In genomic region chr11:47388697-47389576, GRCh38 we compare ENCODE assay signal across 16 cellular contexts. TPM values are rescaled to one million over a fixed set of nuclear protein-coding genes. Genes with fewer than 3 reads are reported as not detected.
DNase-seq lines count a peak whose midpoint lies in the region; ATAC-seq and TF ChIP-seq lines count a peak whose summit lies in the region.
"Had no signal": no experiment of that assay in that cellular context is flagged by ENCODE, and none has a peak within 500 bp of the region (broad histone marks: within the 10 kb centered on the region; RNA-seq: fewer than 3 reads in every experiment).

No MANE protein-coding gene starts in this region.

- no peak for TF ChIP-seq CTCF in vagina (IDR thresholded peaks at IDR 0.05)

- no peak for ATAC-seq in stimulated activated memory B cell treated with anti-CD40 and anti-IgM and Interleukin-4, amounts not matched to agents 10 μg/mL and 1 μg/mL and 100 μg/mL, for 72 hours
- ATAC-seq: activated naive CD4-positive, alpha-beta T cell treated with anti-CD3 and anti-CD28 coated beads, Interleukin-2, amount 50 U/mL, for 72 hours; gastrocnemius medialis had no signal

- peak overlapping the region; percentile 38 for H3K27ac ChIP-seq in epithelial cell of prostate
- no peak overlapping the region for H3K27ac ChIP-seq in vagina
- H3K27ac ChIP-seq: 22Rv1, gastrocnemius medialis, GM23248, parathyroid adenoma had no signal

- H3K4me1 ChIP-seq in vagina = peaks cover 15% of the 10 kb centered on the region
- H3K4me1 ChIP-seq: parathyroid adenoma had no signal

- POLR2A ChIA-PET in activated CD4-positive, alpha-beta memory T cell treated with anti-CD3 and anti-CD28 coated beads, Interleukin-2, amount 10 ng/mL, durations not matched to agents 7 days and 5 days (lab: Charles Lee) = interaction anchor here (0.6 to 1.4 kb wide), 4 partner anchors 15 to 38 kb away, joined by 3 to 4 read pairs (median 3); partner anchors contain the start of gene PSMC3

- no peak overlapping the region for H3K4me3 ChIP-seq in vagina
- H3K4me3 ChIP-seq: gastrocnemius medialis, GM23248 had no signal

- CTCF ChIA-PET in activated CD4-positive, alpha-beta memory T cell treated with anti-CD3 and anti-CD28 coated beads, Interleukin-2, amount 10 ng/mL, durations not matched to agents 7 days and 5 days (lab: Charles Lee) = interaction anchor here (2.9 kb wide), 1 partner anchor 15 kb away, joined by 16 read pairs; no protein-coding TSS in a partner anchor

- no peaks in the 10 kb centered on the region for H3K9me3 ChIP-seq in vagina
- H3K9me3 ChIP-seq: gastrocnemius medialis had no signal

- no peaks in the 10 kb centered on the region for H3K9me3 Mint-ChIP-seq in T-helper 2 cell treated with Interferon-gamma antibody and Interleukin-4, amounts not matched to agents 5 μg/mL and 100 μg/mL, for 36 hours
- no peaks in the 10 kb centered on the region for H3K9me3 Mint-ChIP-seq in stimulated activated memory B cell treated with anti-CD40 and anti-IgM and Interleukin-4, amounts not matched to agents 10 μg/mL and 1 μg/mL and 100 μg/mL, for 72 hours
- H3K9me3 Mint-ChIP-seq in activated CD4-positive, alpha-beta memory T cell treated with anti-CD3 and anti-CD28 coated beads, Interleukin-2, amount 10 ng/mL, durations not matched to agents 7 days and 5 days = no peaks in the 10 kb centered on the region
- H3K9me3 Mint-ChIP-seq: activated naive CD4-positive, alpha-beta T cell treated with anti-CD3 and anti-CD28 coated beads, Interleukin-2, amount 50 U/mL, for 72 hours had no signal

- H3K36me3 Mint-ChIP-seq in T-helper 2 cell treated with Interferon-gamma antibody and Interleukin-4, amounts not matched to agents 5 μg/mL and 100 μg/mL, for 36 hours (ENCODE audit: low read depth) = no peaks in the 10 kb centered on the region
- no peaks in the 10 kb centered on the region for H3K36me3 Mint-ChIP-seq in stimulated activated memory B cell treated with anti-CD40 and anti-IgM and Interleukin-4, amounts not matched to agents 10 μg/mL and 1 μg/mL and 100 μg/mL, for 72 hours
- H3K36me3 Mint-ChIP-seq in activated CD4-positive, alpha-beta memory T cell treated with anti-CD3 and anti-CD28 coated beads, Interleukin-2, amount 10 ng/mL, durations not matched to agents 7 days and 5 days (ENCODE audit: low read depth) = no peaks in the 10 kb centered on the region
- H3K36me3 Mint-ChIP-seq: activated naive CD4-positive, alpha-beta T cell treated with anti-CD3 and anti-CD28 coated beads, Interleukin-2, amount 50 U/mL, for 72 hours had no signal

- intact Hi-C loops in vagina (cut with DNase I) = no loop called here

- peaks cover 15% of the 10 kb centered on the region for H3K4me1 Mint-ChIP-seq in T-helper 2 cell treated with Interferon-gamma antibody and Interleukin-4, amounts not matched to agents 5 μg/mL and 100 μg/mL, for 36 hours (ENCODE audit: low read depth)
- peaks cover 47% of the 10 kb centered on the region for H3K4me1 Mint-ChIP-seq in stimulated activated memory B cell treated with anti-CD40 and anti-IgM and Interleukin-4, amounts not matched to agents 10 μg/mL and 1 μg/mL and 100 μg/mL, for 72 hours
- H3K4me1 Mint-ChIP-seq in activated CD4-positive, alpha-beta memory T cell treated with anti-CD3 and anti-CD28 coated beads, Interleukin-2, amount 10 ng/mL, durations not matched to agents 7 days and 5 days = peaks cover 27% of the 10 kb centered on the region

- DNase-seq in T-helper 2 cell treated with Interferon-gamma antibody and Interleukin-4, amounts not matched to agents 5 μg/mL and 100 μg/mL, for 36 hours (ENCODE audit: low spot score) = no peak
- DNase-seq in T-helper 2 cell (no peak), epithelial cell of prostate (ENCODE audit: low read depth, low spot score) (peak; percentile 12), vagina (ENCODE audit: extremely low spot score in 2 of 2) (no peak)
- DNase-seq in activated CD4-positive, alpha-beta memory T cell treated with anti-CD3 and anti-CD28 coated beads, Interleukin-2, amount 10 ng/mL, durations not matched to agents 7 days and 5 days = no peak
- DNase-seq: dermis blood vessel endothelial cell; gastrocnemius medialis; GM23248; NCI-H2171 treated with DMSO at 0.1 percent for 48 hours; stimulated activated CD4-positive, alpha-beta T cell treated with anti-CD3 and anti-CD28 coated beads, Interleukin-2, amount 100 ng/mL, for 48 hours; T-helper 9 cell had no signal

- no peaks in the 10 kb centered on the region for H3K36me3 ChIP-seq in vagina
- H3K36me3 ChIP-seq: gastrocnemius medialis had no signal

- no peaks in the 10 kb centered on the region for H3K27me3 ChIP-seq in vagina
- H3K27me3 ChIP-seq: gastrocnemius medialis had no signal

- H3K27ac Mint-ChIP-seq in T-helper 2 cell treated with Interferon-gamma antibody and Interleukin-4, amounts not matched to agents 5 μg/mL and 100 μg/mL, for 36 hours = peak overlapping the region; percentile 34
- H3K27ac Mint-ChIP-seq in stimulated activated memory B cell treated with anti-CD40 and anti-IgM and Interleukin-4, amounts not matched to agents 10 μg/mL and 1 μg/mL and 100 μg/mL, for 72 hours = peak overlapping the region; percentile 98
- H3K27ac Mint-ChIP-seq in activated CD4-positive, alpha-beta memory T cell treated with anti-CD3 and anti-CD28 coated beads, Interleukin-2, amount 10 ng/mL, durations not matched to agents 7 days and 5 days = no peak overlapping the region

- no peak overlapping the region for H3K4me3 Mint-ChIP-seq in T-helper 2 cell treated with Interferon-gamma antibody and Interleukin-4, amounts not matched to agents 5 μg/mL and 100 μg/mL, for 36 hours
- H3K4me3 Mint-ChIP-seq in stimulated activated memory B cell treated with anti-CD40 and anti-IgM and Interleukin-4, amounts not matched to agents 10 μg/mL and 1 μg/mL and 100 μg/mL, for 72 hours = no peak overlapping the region
- H3K4me3 Mint-ChIP-seq in activated CD4-positive, alpha-beta memory T cell treated with anti-CD3 and anti-CD28 coated beads, Interleukin-2, amount 10 ng/mL, durations not matched to agents 7 days and 5 days = no peak overlapping the region

- H3K27me3 Mint-ChIP-seq in T-helper 2 cell treated with Interferon-gamma antibody and Interleukin-4, amounts not matched to agents 5 μg/mL and 100 μg/mL, for 36 hours (ENCODE audit: low read depth) = no peaks in the 10 kb centered on the region
- H3K27me3 Mint-ChIP-seq in stimulated activated memory B cell treated with anti-CD40 and anti-IgM and Interleukin-4, amounts not matched to agents 10 μg/mL and 1 μg/mL and 100 μg/mL, for 72 hours = no peaks in the 10 kb centered on the region
- no peaks in the 10 kb centered on the region for H3K27me3 Mint-ChIP-seq in activated CD4-positive, alpha-beta memory T cell treated with anti-CD3 and anti-CD28 coated beads, Interleukin-2, amount 10 ng/mL, durations not matched to agents 7 days and 5 days

- no peak for TF ChIP-seq POLR2A in vagina (IDR thresholded peaks at IDR 0.05)

RNA-seq across cellular contexts. Expression of gene SPI1, which starts 10.6 kb away (rescaled TPM):
- not detected for total RNA-seq in activated CD4-positive, alpha-beta memory T cell treated with anti-CD3 and anti-CD28 coated beads, Interleukin-2, amount 10 ng/mL, durations not matched to agents 7 days and 5 days
- 15.5 TPM for total RNA-seq in vagina
- total RNA-seq: dermis blood vessel endothelial cell, GM23248 had no signal

RNA-seq across cellular contexts. Expression of gene SLC39A13, which starts 19.5 kb away (rescaled TPM):
- 10 to 100 TPM; 23.6 to 24.2 TPM for total RNA-seq in activated CD4-positive, alpha-beta memory T cell treated with anti-CD3 and anti-CD28 coated beads, Interleukin-2, amount 10 ng/mL, durations not matched to agents 7 days and 5 days
- 53.5 TPM for total RNA-seq in vagina

RNA-seq across cellular contexts. Expression of gene MYBPC3, which starts 36.4 kb away (rescaled TPM):
- not detected for total RNA-seq in activated CD4-positive, alpha-beta memory T cell treated with anti-CD3 and anti-CD28 coated beads, Interleukin-2, amount 10 ng/mL, durations not matched to agents 7 days and 5 days
- total RNA-seq in vagina = not detected
- total RNA-seq: activated naive CD4-positive, alpha-beta T cell treated with anti-CD3 and anti-CD28 coated beads, Interleukin-2, amount 50 U/mL, for 72 hours; dermis blood vessel endothelial cell; GM23248; lower leg skin had no signal

RNA-seq across cellular contexts. Expression of gene PSMC3, which starts 37.3 kb away (rescaled TPM):
- total RNA-seq in activated CD4-positive, alpha-beta memory T cell treated with anti-CD3 and anti-CD28 coated beads, Interleukin-2, amount 10 ng/mL, durations not matched to agents 7 days and 5 days = 100 to 1,000 TPM; 111 to 112 TPM
- 89.6 TPM for total RNA-seq in vagina

RNA-seq across cellular contexts. Expression of gene RAPSN, which starts 60.0 kb away (rescaled TPM):
- under 1 TPM; 0.30 to 0.65 TPM for total RNA-seq in activated CD4-positive, alpha-beta memory T cell treated with anti-CD3 and anti-CD28 coated beads, Interleukin-2, amount 10 ng/mL, durations not matched to agents 7 days and 5 days
- not detected for total RNA-seq in vagina

Comparison
In these comparisons a context has a peak if more than half of its experiments do, and no peak if none do; other contexts are left out.
1. RNA of gene SPI1, which starts 10.6 kb away (total RNA-seq): 15.5 TPM in vagina (single experiment); not detected in activated CD4-positive, alpha-beta memory T cell treated with anti-CD3 and anti-CD28 coated beads, Interleukin-2, amount 10 ng/mL, durations not matched to agents 7 days and 5 days; every median in the first group is over 10 times any median in the second.